In genomic region chr2:196836440-196836839, GRCh38 we compare ENCODE assay signal across 30 cellular contexts. TPM values are rescaled to one million over a fixed set of nuclear protein-coding genes. Genes with fewer than 3 reads are reported as not detected.
DNase-seq lines count a peak whose midpoint lies in the region; ATAC-seq, FAIRE-seq and TF ChIP-seq lines count a peak whose summit lies in the region.
"Had no signal": no experiment of that assay in that cellular context is flagged by ENCODE, and none has a peak within 500 bp of the region (broad histone marks: within the 10 kb centered on the region; RNA-seq: fewer than 3 reads in every experiment).

No MANE protein-coding gene starts in this region.

- H3K4me3 ChIP-seq in bronchial epithelial cell (ENCODE audit: low read depth, low read length) = no peak overlapping the region
- no peak overlapping the region for H3K4me3 ChIP-seq in H7 (ENCODE audit: insufficient read depth, low read depth, low read length)
- H3K4me3 ChIP-seq: body of pancreas, colonic mucosa, gastrocnemius medialis, spleen, thyroid gland had no signal

- DNase-seq in A172 (ENCODE audit: low spot score) = peak; percentile 8
- DNase-seq in HFFc6 = peak; percentile 30
- peak; percentile 88 for DNase-seq in bronchial epithelial cell (ENCODE audit: low read depth)
- DNase-seq in foreskin keratinocyte = peak; percentile 21 to 42
- DNase-seq in H7 = no peak
- DNase-seq in SK-N-DZ (ENCODE audit: low spot score) = no peak
- no peak for DNase-seq in stimulated activated CD4-positive, alpha-beta T cell treated with anti-CD3 and anti-CD28 coated beads, Interleukin-2, amount 100 ng/mL, for 24 hours
- DNase-seq: 8988T; activated CD4-positive, alpha-beta memory T cell treated with anti-CD3 and anti-CD28 coated beads, Interleukin-2, amount 10 ng/mL, durations not matched to agents 7 days and 5 days; activated CD4-positive, CD25-positive, alpha-beta regulatory T cell; activated effector memory CD4-positive, alpha-beta T cell treated with Interleukin-2 at 50 U/mL for 16 hours; activated naive CD8-positive, alpha-beta T cell treated with anti-CD3 and anti-CD28 coated beads, Interleukin-2, amount 10 ng/mL, durations not matched to agents 7 days and 5 days; BE2C; body of pancreas; colonic mucosa; DMS79; gastrocnemius medialis; NCI-H1417 treated with DMSO at 0.1 percent for 48 hours; NCI-H526; nucleus accumbens; spleen; stimulated activated CD4-positive, alpha-beta T cell treated with anti-CD3 and anti-CD28 coated beads, Interleukin-4, amount 100 ng/mL, for 4 hours; stimulated activated naive CD8-positive, alpha-beta T cell treated with anti-CD3 and anti-CD28 coated beads, Interleukin-15, Interleukin-2, amounts not matched to agents 100 U/mL and 50 U/mL, for 24 hours; T-helper 9 cell; thyroid gland had no signal

- peaks cover 22% of the 10 kb centered on the region for H3K4me1 Mint-ChIP-seq in HFFc6 (ENCODE audit: low read depth)
- H3K4me1 Mint-ChIP-seq: activated CD4-positive, alpha-beta memory T cell treated with anti-CD3 and anti-CD28 coated beads, Interleukin-2, amount 10 ng/mL, durations not matched to agents 7 days and 5 days; activated naive CD8-positive, alpha-beta T cell treated with anti-CD3 and anti-CD28 coated beads, Interleukin-2, amount 10 ng/mL, durations not matched to agents 7 days and 5 days; memory B cell had no signal

- H3K27me3 Mint-ChIP-seq in HFFc6 (ENCODE audit: insufficient read depth) = no peaks in the 10 kb centered on the region; the same call in 1 of the 2 replicates
- H3K27me3 Mint-ChIP-seq: activated CD4-positive, alpha-beta memory T cell treated with anti-CD3 and anti-CD28 coated beads, Interleukin-2, amount 10 ng/mL, durations not matched to agents 7 days and 5 days; activated naive CD8-positive, alpha-beta T cell treated with anti-CD3 and anti-CD28 coated beads, Interleukin-2, amount 10 ng/mL, durations not matched to agents 7 days and 5 days; memory B cell had no signal

- TF ChIP-seq CTCF in HFFc6 (IDR thresholded peaks at IDR 0.05) = no peak
- TF ChIP-seq CTCF in bronchial epithelial cell (IDR thresholded peaks at IDR 0.05; ENCODE audit: insufficient read depth, low read length, severe bottlenecking) = no peak
- TF ChIP-seq CTCF in foreskin keratinocyte (conservative IDR thresholded peaks at IDR 0.05) = no peak

- H3K36me3 ChIP-seq in bronchial epithelial cell (ENCODE audit: control insufficient read depth, insufficient read depth, low read length) (no peaks in the 10 kb centered on the region), H7 (replicated peaks; ENCODE audit: control insufficient read depth, insufficient read depth, low read length) (peaks cover 7% of the 10 kb centered on the region)
- H3K36me3 ChIP-seq: colonic mucosa, thyroid gland had no signal

- ATAC-seq in foreskin keratinocyte (peak; percentile 52), GM21526 (IDR thresholded peaks at IDR 0.05; ENCODE audit: low FRiP score, unreplicated experiment) (no peak)
- ATAC-seq: body of pancreas; gastrocnemius medialis; HepG2; stimulated activated naive CD8-positive, alpha-beta T cell treated with anti-CD3 and anti-CD28 coated beads, Interleukin-15, Interleukin-2, amounts not matched to agents 100 U/mL and 50 U/mL, for 24 hours had no signal

- no peak overlapping the region for H3K27ac ChIP-seq in foreskin keratinocyte
- H3K27ac ChIP-seq: body of pancreas, colonic mucosa, gastrocnemius medialis, HL-60, spleen, thyroid gland had no signal

- peaks cover 9% of the 10 kb centered on the region for H3K36me3 Mint-ChIP-seq in HFFc6 (ENCODE audit: low read depth)

- H3K27me3 ChIP-seq in bronchial epithelial cell (ENCODE audit: control insufficient read depth, insufficient read depth, low read length) = no peaks in the 10 kb centered on the region
- no peaks in the 10 kb centered on the region for H3K27me3 ChIP-seq in foreskin keratinocyte
- no peaks in the 10 kb centered on the region for H3K27me3 ChIP-seq in H7 (ENCODE audit: control insufficient read depth, insufficient read depth, low read length)
- H3K27me3 ChIP-seq: BE2C, body of pancreas, colonic mucosa, gastrocnemius medialis, spleen, thyroid gland had no signal

- peaks cover 18% of the 10 kb centered on the region for H3K4me1 ChIP-seq in foreskin keratinocyte
- H3K4me1 ChIP-seq: BE2C, body of pancreas, colonic mucosa, gastrocnemius medialis, spleen, thyroid gland had no signal

- no peaks in the 10 kb centered on the region for H3K9me3 Mint-ChIP-seq in HFFc6
- H3K9me3 Mint-ChIP-seq: activated CD4-positive, alpha-beta memory T cell treated with anti-CD3 and anti-CD28 coated beads, Interleukin-2, amount 10 ng/mL, durations not matched to agents 7 days and 5 days; activated naive CD8-positive, alpha-beta T cell treated with anti-CD3 and anti-CD28 coated beads, Interleukin-2, amount 10 ng/mL, durations not matched to agents 7 days and 5 days; memory B cell had no signal

- H3K27ac Mint-ChIP-seq in HFFc6 = peak overlapping the region; percentile 35; the same call in 1 of the 2 replicates
- H3K27ac Mint-ChIP-seq: activated CD4-positive, alpha-beta memory T cell treated with anti-CD3 and anti-CD28 coated beads, Interleukin-2, amount 10 ng/mL, durations not matched to agents 7 days and 5 days; activated naive CD8-positive, alpha-beta T cell treated with anti-CD3 and anti-CD28 coated beads, Interleukin-2, amount 10 ng/mL, durations not matched to agents 7 days and 5 days; memory B cell had no signal

- no peak for FAIRE-seq in bronchial epithelial cell (lab: Jason Lieb, UNC)
- FAIRE-seq: endometrium had no signal

- no peak overlapping the region for H3K4me3 Mint-ChIP-seq in HFFc6
- H3K4me3 Mint-ChIP-seq: activated CD4-positive, alpha-beta memory T cell treated with anti-CD3 and anti-CD28 coated beads, Interleukin-2, amount 10 ng/mL, durations not matched to agents 7 days and 5 days; activated naive CD8-positive, alpha-beta T cell treated with anti-CD3 and anti-CD28 coated beads, Interleukin-2, amount 10 ng/mL, durations not matched to agents 7 days and 5 days; memory B cell had no signal

RNA-seq across cellular contexts. Expression of gene C2orf66, which starts 27.3 kb away (rescaled TPM):
- 0.26 TPM in 1 of 2 replicates, not detected in the other for total RNA-seq in A172 (2014; rRNA removed; shearing (Covaris generic))
- under 1 TPM in 1 of 6 experiments, not detected in 5; 0.09 TPM for total RNA-seq in HFFc6 (2021; fragmentation: NEBNext Ultra II Directional; extraction: Animal tissue kit (Norgen Biotek cat#: 25700))
- under 0.01 and 0.38 TPM in 2 replicates for total RNA-seq in bronchial epithelial cell
- 0.14 TPM in 2 replicates for total RNA-seq in foreskin keratinocyte
- 0.06 TPM in 2 replicates for polyA plus RNA-seq in foreskin keratinocyte
- not detected in 2 replicates for total RNA-seq in H7 (2014; rRNA removed; shearing (Covaris generic))
- polyA plus RNA-seq in SK-N-DZ (2014; cell fraction: cytosol; rRNA removed) = 0.21 TPM in 1 of 2 replicates, not detected in the other
- 0.57 TPM in 1 of 2 replicates, not detected in the other for polyA plus RNA-seq in SK-N-DZ (2014; cell fraction: nucleus; rRNA removed)
- total RNA-seq: gastrocnemius medialis, HepG2, spleen, thyroid gland had no signal

RNA-seq across cellular contexts. Expression of gene GTF3C3, which starts 37.0 kb away (rescaled TPM):
- total RNA-seq in A172 (2014; rRNA removed; shearing (Covaris generic)) = 38.8 and 50.8 TPM in 2 replicates
- total RNA-seq in HFFc6 (2021; fragmentation: NEBNext Ultra II Directional; extraction: Animal tissue kit (Norgen Biotek cat#: 25700)) = 10 to 100 TPM; 23.1 to 40.8 (median 30.0) TPM
- total RNA-seq in bronchial epithelial cell (38.2 and 45.8 TPM in 2 replicates), foreskin keratinocyte (24.6 and 28.9 TPM in 2 replicates)
- polyA plus RNA-seq in foreskin keratinocyte = 9.4 and 10.3 TPM in 2 replicates
- total RNA-seq in H7 (2014; rRNA removed; shearing (Covaris generic)) = 42.6 and 59.6 TPM in 2 replicates
- polyA plus RNA-seq in SK-N-DZ (2014; cell fraction: cytosol; rRNA removed) = 56.1 and 62.6 TPM in 2 replicates
- polyA plus RNA-seq in SK-N-DZ (2014; cell fraction: nucleus; rRNA removed) = 106 and 133 TPM in 2 replicates

Comparison
In these comparisons a context has a peak if more than half of its experiments do, and no peak if none do; other contexts are left out.
1. DNase-seq: peak in A172 (single experiment), HFFc6 (single experiment), bronchial epithelial cell (single experiment) and foreskin keratinocyte (2 of 2); none in H7 (single experiment), SK-N-DZ (single experiment) and stimulated activated CD4-positive, alpha-beta T cell treated with anti-CD3 and anti-CD28 coated beads, Interleukin-2, amount 100 ng/mL, for 24 hours (0 of 2).